ENCODE assay signal across 19 cellular contexts in the genomic region with DNA sequence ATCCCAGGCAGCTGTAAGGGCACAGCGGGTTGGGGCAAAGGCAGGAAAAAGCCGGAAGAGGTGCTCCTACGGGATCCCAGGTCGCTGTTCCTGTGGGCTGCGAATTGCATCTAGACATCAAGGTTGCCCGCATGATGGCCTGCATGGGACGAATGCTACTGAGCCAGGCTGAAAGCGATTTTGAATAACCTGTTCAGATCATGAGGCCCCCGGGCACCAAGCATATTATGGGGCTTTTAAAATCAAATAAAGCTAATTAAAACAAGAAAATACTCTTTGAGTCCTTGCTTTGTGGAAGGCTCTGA. TPM values are rescaled to one million over a fixed set of nuclear protein-coding genes. Genes with fewer than 3 reads are reported as not detected.
"Had no signal": no experiment of that assay in that cellular context is flagged by ENCODE, and none has a peak within 500 bp of the region (broad histone marks: within the 10 kb centered on the region; RNA-seq: fewer than 3 reads in every experiment).

No MANE protein-coding gene starts in this region.

- H3K36me3 Mint-ChIP-seq: activated naive CD8-positive, alpha-beta T cell treated with anti-CD3 and anti-CD28 coated beads, Interleukin-2, amount 10 ng/mL, durations not matched to agents 7 days and 5 days; memory B cell had no signal

- ATAC-seq: activated CD4-positive, CD25-positive, alpha-beta regulatory T cell treated with anti-CD3 and anti-CD28 coated beads, Interleukin-2, amount 50 U/mL, for 24 hours; body of pancreas; left lung had no signal

- H3K4me1 Mint-ChIP-seq: activated naive CD8-positive, alpha-beta T cell treated with anti-CD3 and anti-CD28 coated beads, Interleukin-2, amount 10 ng/mL, durations not matched to agents 7 days and 5 days had no signal

- H3K27ac Mint-ChIP-seq: activated naive CD8-positive, alpha-beta T cell treated with anti-CD3 and anti-CD28 coated beads, Interleukin-2, amount 10 ng/mL, durations not matched to agents 7 days and 5 days; activated T-helper 2 cell treated with anti-CD3 and anti-CD28 coated beads, Interferon-gamma antibody, Interleukin-2, Interleukin-4, amounts not matched to agents 10 μg/mL and 5 μg/mL and 100 μg/mL, durations not matched to agents 14 hours and 24 hours and 36 hours; memory B cell; T-helper 1 cell treated with Interleukin-12 subunit alpha and Interleukin-12 subunit beta and Interleukin-4 antibody, amounts not matched to agents 30 μg/mL and 1 μg/mL, for 36 hours had no signal

- H3K9me3 ChIP-seq: body of pancreas, left lung, ovary, sigmoid colon, thyroid gland had no signal

- H3K36me3 ChIP-seq: left lung, ovary, sigmoid colon, thyroid gland had no signal

- H3K4me3 ChIP-seq: body of pancreas, left lung, ovary, sigmoid colon, thyroid gland had no signal

- H3K27me3 ChIP-seq: body of pancreas, ovary, thyroid gland had no signal

- H3K4me1 ChIP-seq: body of pancreas, sigmoid colon, thyroid gland had no signal

- H3K27ac ChIP-seq: body of pancreas, epithelial cell of prostate, left lung, ovary, sigmoid colon, thyroid gland had no signal

- DNase-seq: caudate nucleus; foreskin fibroblast; hippocampal formation; stimulated activated CD4-positive, alpha-beta T cell treated with anti-CD3 and anti-CD28 coated beads, Interleukin-4, amount 100 ng/mL, for 4 hours; stimulated activated naive CD4-positive, alpha-beta T cell had no signal

- H3K9me3 Mint-ChIP-seq: activated naive CD8-positive, alpha-beta T cell treated with anti-CD3 and anti-CD28 coated beads, Interleukin-2, amount 10 ng/mL, durations not matched to agents 7 days and 5 days; activated T-helper 2 cell treated with anti-CD3 and anti-CD28 coated beads, Interferon-gamma antibody, Interleukin-2, Interleukin-4, amounts not matched to agents 10 μg/mL and 5 μg/mL and 100 μg/mL, durations not matched to agents 14 hours and 24 hours and 36 hours; memory B cell; neural crest cell; T-helper 1 cell treated with Interleukin-12 subunit alpha and Interleukin-12 subunit beta and Interleukin-4 antibody, amounts not matched to agents 30 μg/mL and 1 μg/mL, for 36 hours had no signal

- H3K4me3 Mint-ChIP-seq: activated naive CD8-positive, alpha-beta T cell treated with anti-CD3 and anti-CD28 coated beads, Interleukin-2, amount 10 ng/mL, durations not matched to agents 7 days and 5 days; memory B cell; neural crest cell; T-helper 1 cell treated with Interleukin-12 subunit alpha and Interleukin-12 subunit beta and Interleukin-4 antibody, amounts not matched to agents 30 μg/mL and 1 μg/mL, for 36 hours had no signal

RNA-seq across cellular contexts. Expression of a gene that starts 37.1 kb away (rescaled TPM):
- total RNA-seq: mononuclear cell, ureter had no signal
